ENCODE assay signal across 20 cellular contexts in the genomic region with DNA sequence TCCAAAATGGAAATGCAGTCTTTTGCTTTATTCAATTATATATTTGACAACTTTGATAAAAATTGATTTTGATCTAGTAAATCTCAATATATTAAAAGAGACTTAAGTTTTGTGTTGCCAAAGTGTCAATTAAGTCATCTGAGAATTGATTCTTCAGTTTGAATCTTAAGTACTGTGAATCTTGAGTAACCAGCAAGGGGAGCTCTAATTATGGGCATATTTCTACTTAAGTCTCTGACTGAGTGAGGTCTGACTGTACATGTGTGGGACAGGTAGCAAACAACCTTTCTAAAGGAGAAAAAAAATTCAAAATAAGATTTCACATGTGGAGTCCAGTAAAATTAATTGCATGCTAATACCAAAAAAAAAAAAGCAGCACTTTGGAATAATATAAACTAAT.
DNase-seq lines count a peak whose midpoint lies in the region; ATAC-seq, FAIRE-seq and TF ChIP-seq lines count a peak whose summit lies in the region.
"Had no signal": no experiment of that assay in that cellular context is flagged by ENCODE, and none has a peak within 500 bp of the region (broad histone marks: within the 10 kb centered on the region; RNA-seq: fewer than 3 reads in every experiment).

No MANE protein-coding gene starts in this region.

- no peak for DNase-seq in left ventricle myocardium inferior
- no peak for DNase-seq in left cardiac atrium
- DNase-seq in OCI-M1 (lab: John Stamatoyannopoulos, UW) = peak; percentile 30
- DNase-seq in H1 (ENCODE audit: low read depth in 1 of 2, low spot score in 2 of 2) = no peak
- DNase-seq in effector memory CD4-positive, alpha-beta T cell = no peak
- no peak for DNase-seq in germinal center (ENCODE audit: low spot score)
- no peak for DNase-seq in activated CD4-positive, alpha-beta T cell treated with anti-CD3 and anti-CD28 coated beads, Interleukin-2, amount 50 U/mL, for 1 hour
- DNase-seq: activated CD4-positive, alpha-beta T cell treated with anti-CD3 and anti-CD28 coated beads for 1 hour; activated naive CD4-positive, alpha-beta T cell treated with anti-CD3 and anti-CD28 coated beads for 36 hours; activated T-cell treated with anti-CD3 and anti-CD28 coated beads, Interleukin-2, amount 50 U/mL, for 4 hours; anterior cingulate cortex; CD4-positive, alpha-beta T cell; KBM-7; kidney glomerular epithelial cell; mammary epithelial cell; NCI-H1930; NCI-H226 had no signal

- peak; percentile 20 to 21; a peak in 2 of 4 replicates for TF ChIP-seq RAD21 in H1 (IDR thresholded peaks at IDR 0.05 in 1 of 2, conservative IDR thresholded peaks at IDR 0.05 in 1 of 2; ENCODE audit: low read depth in 2 of 2, low read length in 2 of 2)

- H2BK15ac ChIP-seq in H1 (ENCODE audit: low read length) = no peak overlapping the region

- no peak overlapping the region for H3K23ac ChIP-seq in H1 (ENCODE audit: insufficient read length)

- H3K36me3 ChIP-seq in left ventricle myocardium inferior (no peaks in the 10 kb centered on the region), H1 (ENCODE audit: control insufficient read depth in 2 of 4, insufficient read depth in 4 of 4, low read length in 3 of 4) (no peaks in the 10 kb centered on the region)
- no peaks in the 10 kb centered on the region for H3K36me3 ChIP-seq in effector memory CD4-positive, alpha-beta T cell (ENCODE audit: control insufficient read depth, insufficient read depth, low read length)
- H3K36me3 ChIP-seq: esophagus muscularis mucosa, gastroesophageal sphincter, prostate gland had no signal

- H3K4ac ChIP-seq in H1 (replicated peaks; ENCODE audit: insufficient read length, low read depth, low read length) = no peak overlapping the region

- H3K4me2 ChIP-seq in H1 (ENCODE audit: insufficient read depth in 1 of 2, low read depth in 2 of 2, low read length in 2 of 2) = no peak overlapping the region

- no peak overlapping the region for H3K56ac ChIP-seq in H1 (replicated peaks; ENCODE audit: insufficient read length, low read depth, low read length)

- no peak overlapping the region for H2AFZ ChIP-seq in H1 (ENCODE audit: low read length)

- no peaks in the 10 kb centered on the region for H3K23me2 ChIP-seq in H1 (ENCODE audit: low read depth, low read length)

- no peaks in the 10 kb centered on the region for H3K79me2 ChIP-seq in H1 (ENCODE audit: control insufficient read depth in 1 of 2, insufficient read depth in 2 of 2, low read length in 2 of 2)

- H3K4me1 ChIP-seq in left ventricle myocardium inferior (no peaks in the 10 kb centered on the region), H1 (replicated peaks in 1 of 4; ENCODE audit: control insufficient read depth in 3 of 4, insufficient read depth in 4 of 4, low read length in 3 of 4) (no peaks in the 10 kb centered on the region)
- no peaks in the 10 kb centered on the region for H3K4me1 ChIP-seq in effector memory CD4-positive, alpha-beta T cell (ENCODE audit: control insufficient read depth, insufficient read depth, low read length, poor library complexity, severe bottlenecking)
- H3K4me1 ChIP-seq: esophagus muscularis mucosa, gastroesophageal sphincter, prostate gland had no signal

- H2BK12ac ChIP-seq in H1 (ENCODE audit: low read depth, low read length) = no peak overlapping the region

- no peak for FAIRE-seq in H1 (lab: Jason Lieb, UNC)

- CTCF ChIA-PET in H1 (lab: Charles Lee; ENCODE audit: partially characterized antibody) = no interaction called here

- no peak overlapping the region for H2BK20ac ChIP-seq in H1 (ENCODE audit: low read length)

- H3K27me3 ChIP-seq in left ventricle myocardium inferior (ENCODE audit: low read depth) = no peaks in the 10 kb centered on the region
- no peaks in the 10 kb centered on the region for H3K27me3 ChIP-seq in H1 (replicated peaks in 1 of 4; ENCODE audit: control insufficient read depth in 3 of 4, extremely low read depth in 1 of 4, insufficient read depth in 3 of 4, low read length in 3 of 4)
- H3K27me3 ChIP-seq in effector memory CD4-positive, alpha-beta T cell (replicated peaks; ENCODE audit: control insufficient read depth, insufficient read depth, low read length, poor library complexity, severe bottlenecking) = no peaks in the 10 kb centered on the region
- H3K27me3 ChIP-seq: esophagus muscularis mucosa, gastroesophageal sphincter had no signal

- H2BK5ac ChIP-seq in H1 (ENCODE audit: low read depth, low read length) = no peak overlapping the region

- H3K9ac ChIP-seq in H1 (replicated peaks in 1 of 4; ENCODE audit: extremely low read depth in 1 of 4, low read depth in 3 of 4, low read length in 3 of 4) = no peak overlapping the region

- no peak overlapping the region for H4K91ac ChIP-seq in H1 (replicated peaks; ENCODE audit: insufficient read length, low read length)

- POLR2A ChIA-PET in H1 (lab: Charles Lee; ENCODE audit: partially characterized antibody) = no interaction called here

- no peak overlapping the region for H4K8ac ChIP-seq in H1 (ENCODE audit: extremely low read depth, insufficient read depth, low read length)

- no peak overlapping the region for H2AK5ac ChIP-seq in H1 (ENCODE audit: low read depth, low read length)

- no peaks in the 10 kb centered on the region for H3K9me3 ChIP-seq in left ventricle myocardium inferior (replicated peaks)
- H3K9me3 ChIP-seq in H1 (ENCODE audit: insufficient read depth in 2 of 2, low read depth in 1 of 2, low read length in 1 of 2) = no peaks in the 10 kb centered on the region
- no peaks in the 10 kb centered on the region for H3K9me3 ChIP-seq in effector memory CD4-positive, alpha-beta T cell (ENCODE audit: control insufficient read depth, low read length)
- H3K9me3 ChIP-seq: esophagus muscularis mucosa, gastroesophageal sphincter, prostate gland had no signal

- no peak for TF ChIP-seq EP300 in H1 (IDR thresholded peaks at IDR 0.05; ENCODE audit: borderline replicate concordance in 1 of 2, low read depth in 2 of 2, low read length in 2 of 2)

- no peak overlapping the region for H2BK120ac ChIP-seq in H1 (replicated peaks; ENCODE audit: low read depth, low read length)

- peak; percentile 18 for TF ChIP-seq CTCF in left ventricle myocardium inferior (IDR thresholded peaks at IDR 0.05; ENCODE audit: borderline replicate concordance)
- TF ChIP-seq CTCF in H1 (IDR thresholded peaks at IDR 0.05; ENCODE audit: control extremely low read depth in 1 of 3, insufficient read depth in 1 of 3, low read depth in 1 of 3, low read length in 3 of 3) = no peak

- no peak overlapping the region for H3K14ac ChIP-seq in H1 (ENCODE audit: insufficient read length)

- H3K79me1 ChIP-seq in H1 (ENCODE audit: low read depth, low read length) = no peaks in the 10 kb centered on the region

- H3K27ac ChIP-seq in left ventricle myocardium inferior (replicated peaks) (no peak overlapping the region), H1 (ENCODE audit: low read depth, low read length) (no peak overlapping the region)
- no peak overlapping the region for H3K27ac ChIP-seq in effector memory CD4-positive, alpha-beta T cell (ENCODE audit: insufficient read depth, low read length, poor library complexity, severe bottlenecking)
- H3K27ac ChIP-seq: esophagus muscularis mucosa, gastroesophageal sphincter, prostate gland had no signal

- H4K5ac ChIP-seq in H1 (ENCODE audit: insufficient read length, low read depth, low read length) = no peak overlapping the region

- H3K18ac ChIP-seq in H1 (ENCODE audit: extremely low read depth, low read length) = no peak overlapping the region

- intact Hi-C loops in left ventricle myocardium inferior (cut with micrococcal nuclease) = no loop called here
- intact Hi-C loops in left cardiac atrium (cut with DNase I) = no loop called here

- no peak for TF ChIP-seq POLR2A in H1 (IDR thresholded peaks at IDR 0.05; ENCODE audit: control extremely low read depth in 1 of 2, low read depth in 2 of 2, low read length in 2 of 2)

- no peaks in the 10 kb centered on the region for H4K20me1 ChIP-seq in H1 (replicated peaks in 1 of 2; ENCODE audit: control insufficient read depth in 1 of 2, insufficient read depth in 2 of 2, low read length in 2 of 2)

- H3K4me3 ChIP-seq in left ventricle myocardium inferior (no peak overlapping the region), H1 (ENCODE audit: extremely low read depth in 1 of 4, insufficient read depth in 2 of 4, low read depth in 3 of 4, low read length in 4 of 4) (no peak overlapping the region)
- H3K4me3 ChIP-seq in effector memory CD4-positive, alpha-beta T cell (ENCODE audit: insufficient read depth, low read depth, low read length, poor library complexity, severe bottlenecking) = no peak overlapping the region
- H3K4me3 ChIP-seq: esophagus muscularis mucosa, gastroesophageal sphincter, prostate gland had no signal

- ATAC-seq in left cardiac atrium = no peak
- ATAC-seq: activated T-cell treated with anti-CD3 and anti-CD28 coated beads, Interleukin-2, amount 50 U/mL, for 4 hours; gastroesophageal sphincter had no signal

TF ChIP-seq in H1, 55 proteins besides CTCF, POLR2A, EP300 and RAD21 (continues in another document):
- no peak for TF ChIP-seq GTF2F1 (IDR thresholded peaks at IDR 0.05; ENCODE audit: borderline replicate concordance, low read depth, low read length)
- no peak for TF ChIP-seq CTBP2 (IDR thresholded peaks at IDR 0.05; ENCODE audit: borderline replicate concordance, insufficient read depth, insufficient read length, low read length)
- TF ChIP-seq TEAD4 (IDR thresholded peaks at IDR 0.05; ENCODE audit: low read depth, low read length) = no peak
- no peak for TF ChIP-seq SIX5 (IDR thresholded peaks at IDR 0.05; ENCODE audit: low read depth, low read length)
- no peak for TF ChIP-seq KDM1A (IDR thresholded peaks at IDR 0.05; ENCODE audit: borderline replicate concordance, low read length)
- no peak for TF ChIP-seq TCF12 (IDR thresholded peaks at IDR 0.05; ENCODE audit: low read depth, low read length)
- no peak for TF ChIP-seq SIRT6 (IDR thresholded peaks at IDR 0.05; ENCODE audit: low read length)
